ENCODE assay signal across 11 cellular contexts in the genomic region with DNA sequence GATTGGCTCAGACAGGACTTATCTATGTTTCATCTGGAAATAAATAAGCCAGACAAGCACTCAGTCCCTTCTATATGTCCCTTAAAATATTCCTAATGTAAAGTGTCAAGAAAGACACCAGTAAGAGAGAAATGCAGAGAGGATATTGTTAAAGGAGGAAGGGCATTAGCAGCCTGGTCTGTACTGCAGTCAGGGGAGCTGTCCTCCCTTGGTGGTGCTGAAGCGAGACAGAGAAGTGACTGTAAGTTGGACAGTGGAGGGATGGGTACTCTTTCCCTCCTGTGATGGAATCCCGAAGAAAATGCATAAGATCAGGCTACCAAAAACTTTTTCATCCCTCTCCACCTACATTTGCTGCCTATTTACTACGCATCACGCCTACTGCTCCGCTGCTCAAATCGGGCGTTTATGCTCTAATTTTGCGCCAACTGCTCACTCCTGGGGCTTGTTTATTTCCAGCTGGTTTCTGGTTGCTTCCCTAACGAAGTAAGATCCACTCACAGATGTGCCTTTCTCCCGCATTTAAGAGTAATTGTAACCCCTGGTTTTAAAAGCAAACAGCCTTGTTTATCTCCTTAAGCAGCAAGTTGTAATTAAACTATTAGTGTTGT. TPM values are rescaled to one million over a fixed set of nuclear protein-coding genes. Genes with fewer than 3 reads are reported as not detected.
DNase-seq lines count a peak whose midpoint lies in the region; ATAC-seq, FAIRE-seq and TF ChIP-seq lines count a peak whose summit lies in the region.
"Had no signal": no experiment of that assay in that cellular context is flagged by ENCODE, and none has a peak within 500 bp of the region (broad histone marks: within the 10 kb centered on the region; RNA-seq: fewer than 3 reads in every experiment).

No MANE protein-coding gene starts in this region.

- H3K4me3 ChIP-seq in SJSA1 (no peak overlapping the region), kidney (ENCODE audit: low read length in 2 of 2) (no peak overlapping the region)
- H3K4me3 ChIP-seq: BLaER1 treated with 17β-estradiol and CSF1 and Interleukin-3, amounts not matched to agents 10 nM and 100 nM; tibial nerve had no signal

- ATAC-seq in HG02588 (IDR thresholded peaks at IDR 0.05; ENCODE audit: unreplicated experiment), result no peak

- TF ChIP-seq CTCF in kidney (IDR thresholded peaks at IDR 0.05; ENCODE audit: borderline replicate concordance, extremely low read depth, insufficient read depth), result no peak

- H3K36me3 Mint-ChIP-seq in activated CD4-positive, alpha-beta T cell treated with anti-CD3 and anti-CD28 coated beads, Interleukin-2, amount 10 ng/mL, durations not matched to agents 24 days and 14 days (ENCODE audit: low read depth), result no peaks in the 10 kb centered on the region

- peaks cover 23% of the 10 kb centered on the region for H3K27me3 Mint-ChIP-seq in activated CD4-positive, alpha-beta T cell treated with anti-CD3 and anti-CD28 coated beads, Interleukin-2, amount 10 ng/mL, durations not matched to agents 24 days and 14 days

- H3K9me3 Mint-ChIP-seq in activated CD4-positive, alpha-beta T cell treated with anti-CD3 and anti-CD28 coated beads, Interleukin-2, amount 10 ng/mL, durations not matched to agents 24 days and 14 days, result no peaks in the 10 kb centered on the region

- H3K36me3 ChIP-seq in SJSA1, result no peaks in the 10 kb centered on the region
- H3K36me3 ChIP-seq in kidney (ENCODE audit: control insufficient read depth in 1 of 2, insufficient read depth in 2 of 2, low read length in 2 of 2), result no peaks in the 10 kb centered on the region
- H3K36me3 ChIP-seq: BLaER1 treated with 17β-estradiol and CSF1 and Interleukin-3, amounts not matched to agents 10 nM and 100 nM; tibial nerve had no signal

- peak; percentile 83 for DNase-seq in activated CD4-positive, alpha-beta T cell treated with anti-CD3 and anti-CD28 coated beads, Interleukin-2, amount 10 ng/mL, durations not matched to agents 24 days and 14 days
- DNase-seq in activated CD4-positive, alpha-beta T cell treated with anti-CD3 and anti-CD28 coated beads, Interleukin-2, amount 50 U/mL, for 4 hours, result no peak
- peak; percentile 12 to 53 for DNase-seq in SJSA1 (ENCODE audit: low read depth in 1 of 2, low spot score in 2 of 2)
- peak; percentile 17 to 60 for DNase-seq in dermis microvascular lymphatic vessel endothelial cell (ENCODE audit: low read depth in 2 of 2)
- peak; percentile 83 for DNase-seq in myocyte (ENCODE audit: low read depth)
- no peak for DNase-seq in NCI-H524 (lab: John Stamatoyannopoulos, UW)
- no peak for DNase-seq in kidney

- no peaks in the 10 kb centered on the region for H3K4me1 Mint-ChIP-seq in activated CD4-positive, alpha-beta T cell treated with anti-CD3 and anti-CD28 coated beads, Interleukin-2, amount 10 ng/mL, durations not matched to agents 24 days and 14 days

- intact Hi-C loops in activated CD4-positive, alpha-beta T cell treated with anti-CD3 and anti-CD28 coated beads, Interleukin-2, amount 10 ng/mL, durations not matched to agents 24 days and 14 days (cut with micrococcal nuclease), result no loop called here
- intact Hi-C loops in kidney (cut with DNase I), result no loop called here

- H3K27me3 ChIP-seq in SJSA1 (replicated peaks), result peaks cover 41% of the 10 kb centered on the region
- H3K27me3 ChIP-seq: BLaER1 treated with 17β-estradiol and CSF1 and Interleukin-3, amounts not matched to agents 10 nM and 100 nM had no signal

- H3K9me3 ChIP-seq in SJSA1 (replicated peaks) (no peaks in the 10 kb centered on the region; the same call in 1 of the 2 replicates), kidney (ENCODE audit: control insufficient read depth in 1 of 2, low read length in 2 of 2) (no peaks in the 10 kb centered on the region)
- H3K9me3 ChIP-seq: BLaER1 treated with 17β-estradiol and CSF1 and Interleukin-3, amounts not matched to agents 10 nM and 100 nM; tibial nerve had no signal

- no peak overlapping the region for H3K4me3 Mint-ChIP-seq in activated CD4-positive, alpha-beta T cell treated with anti-CD3 and anti-CD28 coated beads, Interleukin-2, amount 10 ng/mL, durations not matched to agents 24 days and 14 days

- no peak for FAIRE-seq in kidney (lab: Jason Lieb, UNC)
- FAIRE-seq: islet of Langerhans had no signal

- H3K4me1 ChIP-seq in SJSA1 (replicated peaks) (no peaks in the 10 kb centered on the region), kidney (ENCODE audit: control insufficient read depth in 1 of 2, insufficient read depth in 1 of 2, low read depth in 1 of 2, low read length in 2 of 2) (no peaks in the 10 kb centered on the region)
- H3K4me1 ChIP-seq: BLaER1 treated with 17β-estradiol and CSF1 and Interleukin-3, amounts not matched to agents 10 nM and 100 nM had no signal

- H3K9ac ChIP-seq in kidney (ENCODE audit: low read length in 2 of 2), result no peak overlapping the region
- H3K9ac ChIP-seq: BLaER1 treated with 17β-estradiol and CSF1 and Interleukin-3, amounts not matched to agents 10 nM and 100 nM had no signal

- no peak overlapping the region for H3K27ac Mint-ChIP-seq in activated CD4-positive, alpha-beta T cell treated with anti-CD3 and anti-CD28 coated beads, Interleukin-2, amount 10 ng/mL, durations not matched to agents 24 days and 14 days

- H3K27ac ChIP-seq in SJSA1, result no peak overlapping the region
- no peak overlapping the region for H3K27ac ChIP-seq in kidney (ENCODE audit: low read depth in 2 of 2, low read length in 2 of 2)
- H3K27ac ChIP-seq: BLaER1 treated with 17β-estradiol and CSF1 and Interleukin-3, amounts not matched to agents 10 nM and 100 nM; tibial nerve had no signal

RNA-seq across cellular contexts. Expression of gene PHACTR1, which starts 35.2 kb away (rescaled TPM):
- total RNA-seq in activated CD4-positive, alpha-beta T cell treated with anti-CD3 and anti-CD28 coated beads, Interleukin-2, amount 10 ng/mL, durations not matched to agents 24 days and 14 days, result 0.09 and 0.26 TPM in 2 replicates
- total RNA-seq in SJSA1 (2014; rRNA removed; shearing (Covaris generic)), result 0.37 TPM in 1 of 2 replicates, not detected in the other
- total RNA-seq in dermis microvascular lymphatic vessel endothelial cell (1.0 and 1.1 TPM in 2 replicates), myocyte (2.4 and 7.9 TPM in 2 replicates), kidney (33.6 TPM)
- 2.4 TPM for polyA plus RNA-seq in myocyte (2012)
- polyA plus RNA-seq in kidney (ENCODE audit: insufficient read depth, low read depth, low replicate concordance), result 3.3 TPM

Comparison
In these comparisons a context has a peak if more than half of its experiments do, and no peak if none do; other contexts are left out.
1. DNase-seq: peak in activated CD4-positive, alpha-beta T cell treated with anti-CD3 and anti-CD28 coated beads, Interleukin-2, amount 10 ng/mL, durations not matched to agents 24 days and 14 days (single experiment), SJSA1 (2 of 2), dermis microvascular lymphatic vessel endothelial cell (2 of 2) and myocyte (single experiment); none in activated CD4-positive, alpha-beta T cell treated with anti-CD3 and anti-CD28 coated beads, Interleukin-2, amount 50 U/mL, for 4 hours (0 of 2), NCI-H524 (0 of 2) and kidney (single experiment).